In the genomic region with DNA sequence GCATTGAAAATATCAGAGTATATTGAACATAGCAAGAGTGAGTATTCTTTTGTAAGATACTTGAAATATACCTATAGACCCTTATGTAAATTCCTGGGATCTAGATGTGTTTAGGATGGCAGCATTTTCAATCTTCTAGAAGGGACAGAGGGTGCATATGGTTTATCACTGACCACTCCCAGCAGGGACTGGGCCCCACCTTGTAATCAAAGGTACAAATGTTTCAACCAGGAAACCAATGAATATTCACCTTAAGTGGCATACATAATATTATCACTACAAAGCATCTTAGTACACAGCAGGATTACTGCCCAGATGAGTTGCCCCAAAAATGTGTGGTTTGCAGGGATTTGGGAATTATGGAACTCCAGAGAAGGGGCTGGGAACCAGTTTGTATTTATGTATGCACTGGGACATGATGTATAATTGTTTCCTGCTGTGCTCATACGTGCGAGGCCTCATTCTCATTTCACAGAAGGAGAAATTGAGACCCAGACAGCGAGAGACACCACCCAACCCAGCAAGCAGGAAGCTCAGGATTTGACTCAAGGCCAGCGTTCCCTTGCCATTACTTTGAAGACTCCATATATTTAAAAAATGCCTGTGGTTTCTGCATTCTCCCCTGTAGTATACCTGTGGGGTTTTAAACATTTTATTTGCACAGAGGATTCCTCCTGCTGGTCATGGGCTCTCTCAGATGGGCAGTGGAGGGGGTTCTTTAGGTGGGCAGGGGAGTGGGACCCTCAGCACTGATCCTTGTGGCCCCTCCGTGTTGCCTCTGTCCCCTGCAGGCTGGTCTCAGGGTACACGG, we compare ENCODE assay signal across 13 cellular contexts. TPM values are rescaled to one million over a fixed set of nuclear protein-coding genes. Genes with fewer than 3 reads are reported as not detected.
A peak's percentile ranks its signal among the peaks of the same experiment; 100 is the strongest.
DNase-seq lines count a peak whose midpoint lies in the region; ATAC-seq, FAIRE-seq and TF ChIP-seq lines count a peak whose summit lies in the region.
"Had no signal": no experiment of that assay in that cellular context is flagged by ENCODE, and none has a peak within 500 bp of the region (broad histone marks: within the 10 kb centered on the region; RNA-seq: fewer than 3 reads in every experiment).

No MANE protein-coding gene starts in this region.

- intact Hi-C loops in A673 (cut with micrococcal nuclease; ENCODE audit: unreplicated experiment) = loop anchor here (5.0 kb wide), 1 partner anchor 81 kb away; no protein-coding TSS in a partner anchor
- intact Hi-C loops in prostate gland (cut with DNase I) = loop anchor here (5.0 kb wide), 1 partner anchor 81 kb away; no protein-coding TSS in a partner anchor

- CTCF ChIA-PET in A673 (lab: Charles Lee) = no interaction called here

- H3K9me3 ChIP-seq in A673 (ENCODE audit: low read depth, low read length, poor library complexity, severe bottlenecking) (no peaks in the 10 kb centered on the region), gastroesophageal sphincter (no peaks in the 10 kb centered on the region), prostate gland (no peaks in the 10 kb centered on the region)

- H3K27me3 ChIP-seq in A673 (replicated peaks; ENCODE audit: insufficient read depth, low read depth, low read length, poor library complexity) (no peaks in the 10 kb centered on the region), gastroesophageal sphincter (no peaks in the 10 kb centered on the region), prostate gland (replicated peaks; ENCODE audit: insufficient read depth) (no peaks in the 10 kb centered on the region)

- no peaks in the 10 kb centered on the region for H3K36me3 ChIP-seq in A673 (ENCODE audit: insufficient read depth, low read length, poor library complexity, severe bottlenecking)
- H3K36me3 ChIP-seq in gastroesophageal sphincter = no peaks in the 10 kb centered on the region
- H3K36me3 ChIP-seq in prostate gland = no peaks in the 10 kb centered on the region

- no peak overlapping the region for H3K4me3 ChIP-seq in A673 (ENCODE audit: low read depth, low read length, poor library complexity, severe bottlenecking)
- no peak overlapping the region for H3K4me3 ChIP-seq in gastroesophageal sphincter
- no peak overlapping the region for H3K4me3 ChIP-seq in prostate gland

- TF ChIP-seq CTCF in A673 (conservative IDR thresholded peaks at IDR 0.05; ENCODE audit: low read depth, low read length) = no peak
- TF ChIP-seq CTCF in gastroesophageal sphincter (IDR thresholded peaks at IDR 0.05) = no peak
- no peak for TF ChIP-seq CTCF in prostate gland (IDR thresholded peaks at IDR 0.05)

- no TSS peak for BruUV-seq in A673 (replicated peaks; lab: Mats Ljungman, UMichigan)

- 30 to 47% methylated on average over 4 to 5 of the region's 6 CpGs for WGBS in gastroesophageal sphincter (ENCODE audit: low coverage in 1 of 2), 2 donors
- whole genome bisulfite sequencing in prostate gland = 37% methylated on average over 6 of the region's 6 CpGs

- POLR2A ChIA-PET in A673 (lab: Charles Lee; ENCODE audit: low non-redundant PET) = no interaction called here

- TF ChIP-seq POLR2A in gastroesophageal sphincter (IDR thresholded peaks at IDR 0.05) = no peak
- no peak for TF ChIP-seq POLR2A in prostate gland (IDR thresholded peaks at IDR 0.05)

- FAIRE-seq in RCC 7860 (lab: Jason Lieb, UNC) = no peak
- FAIRE-seq: GM18507 had no signal

- H3K27ac ChIP-seq in A673 (ENCODE audit: low read depth, low read length, poor library complexity, severe bottlenecking) (peak overlapping the region; percentile 62), gastroesophageal sphincter (peak overlapping the region in 3 of 4 donors; percentile 22 to 54 (median 37)), prostate gland (peak overlapping the region; percentile 67 to 69)

- H3K4me1 ChIP-seq in A673 (ENCODE audit: insufficient read depth, low read length, poor library complexity, severe bottlenecking) (peaks cover 33% of the 10 kb centered on the region), gastroesophageal sphincter (peaks cover 0 to 40% (median 13%) of the 10 kb centered on the region in 3 donors), prostate gland (replicated peaks) (peaks cover under 1% of the 10 kb centered on the region)

- DNase-seq in A673 (ENCODE audit: low spot score) = no peak
- no peak for DNase-seq in prostate gland (ENCODE audit: low spot score)
- no peak for DNase-seq in RCC 7860 (ENCODE audit: low spot score)
- DNase-seq in NCI-H526 treated with DMSO at 0.1 percent for 48 hours (lab: John Stamatoyannopoulos, UW) = no peak
- DNase-seq in NCI-H345 (lab: John Stamatoyannopoulos, UW) = no peak
- DNase-seq: activated CD8-positive, alpha-beta memory T cell treated with anti-CD3 and anti-CD28 coated beads for 24 hours; activated gamma-delta T cell; NCI-H187; NCI-H510A had no signal

- no peak for ATAC-seq in gastroesophageal sphincter
- ATAC-seq in HG02970 (IDR thresholded peaks at IDR 0.05; ENCODE audit: low FRiP score, unreplicated experiment) = no peak

- TF ChIP-seq EP300 in Ishikawa (IDR thresholded peaks at IDR 0.05; ENCODE audit: borderline replicate concordance) (peak; percentile 52; the same call in 1 of the 2 replicates), gastroesophageal sphincter (IDR thresholded peaks at IDR 0.05) (no peak)

- no peak for TF ChIP-seq RAD21 in Ishikawa (IDR thresholded peaks at IDR 0.05; ENCODE audit: low read depth)

TF ChIP-seq in Ishikawa, 13 proteins besides CTCF, POLR2A, EP300 and RAD21:
- TF ChIP-seq NFIC (IDR thresholded peaks at IDR 0.05) = peak; percentile 60
- TF ChIP-seq ZBTB7A (IDR thresholded peaks at IDR 0.05; ENCODE audit: low read depth) = 0 out of 2 replicates have a peak, but pooled peaks have one; percentile 44
- TF ChIP-seq FOXM1 (IDR thresholded peaks at IDR 0.05; ENCODE audit: borderline replicate concordance, low read depth) = peak; percentile 57; the same call in 1 of the 2 replicates
- TF ChIP-seq CREB1 (IDR thresholded peaks at IDR 0.05; ENCODE audit: low read depth) = no peak
- TF ChIP-seq TEAD4 (IDR thresholded peaks at IDR 0.05) = peak; percentile 38; the same call in 1 of the 2 replicates

RNA-seq across cellular contexts. Expression of a gene that starts 5.2 kb away (rescaled TPM):
- total RNA-seq in A673 (2021) (1.6 and 4.2 TPM in 2 replicates), gastroesophageal sphincter (10 to 100 TPM in 1 of 4 donors, 1 to 10 TPM in 3; 1.1 to 18.8 (median 5.4) TPM), prostate gland (10 to 100 TPM; 13.6 to 25.5 TPM)

RNA-seq across cellular contexts. Expression of a gene that starts 35.9 kb away (rescaled TPM):
- total RNA-seq in A673 (2021) = 0.59 TPM in 1 of 2 replicates, not detected in the other
- 10 to 100 TPM; 35.5 to 80.5 (median 41.6) TPM for total RNA-seq in gastroesophageal sphincter
- total RNA-seq in prostate gland = 10 to 100 TPM; 18.8 to 32.2 TPM

RNA-seq across cellular contexts. Expression of a gene that starts 42.9 kb away (rescaled TPM):
- total RNA-seq in A673 (2021) = 37.9 and 45.1 TPM in 2 replicates
- total RNA-seq in gastroesophageal sphincter = 10 to 100 TPM; 29.1 to 40.9 (median 35.0) TPM
- 10 to 100 TPM; 35.2 to 64.1 TPM for total RNA-seq in prostate gland

RNA-seq across cellular contexts. Expression of a gene that starts 56.5 kb away (rescaled TPM):
- total RNA-seq in A673 (2021) = 0.30 and 0.87 TPM in 2 replicates
- 10 to 100 TPM in 3 of 4 donors, 1 to 10 TPM in 1; 10.0 to 53.7 (median 26.0) TPM for total RNA-seq in gastroesophageal sphincter
- 10 to 100 TPM; 19.6 to 22.9 TPM for total RNA-seq in prostate gland

Comparison
In these comparisons a context has a peak if more than half of its experiments do, and no peak if none do; other contexts are left out.
1. RNA of a gene that starts 35.9 kb away (total RNA-seq): 35.5 to 80.5 TPM in gastroesophageal sphincter and 18.8 to 32.2 TPM in prostate gland; 0.59 TPM in A673; every median in the first group is over 10 times any median in the second.
2. Peak in every context shown above with its lines, with median percentiles within 50 percentile points of each other: H3K27ac ChIP-seq.